20 cellular contexts compared by ENCODE assay signal in genomic region chr3:124809039-124809438, GRCh38.
"Had no signal": no experiment of that assay in that cellular context is flagged by ENCODE, and none has a peak within 500 bp of the region (broad histone marks: within the 10 kb centered on the region; RNA-seq: fewer than 3 reads in every experiment).

No MANE protein-coding gene starts in this region.

- H3K4me3 Mint-ChIP-seq: activated naive CD8-positive, alpha-beta T cell treated with anti-CD3 and anti-CD28 coated beads, Interleukin-2, amount 10 ng/mL, durations not matched to agents 7 days and 5 days; activated T-helper 1 cell treated with anti-CD3 and anti-CD28 coated beads, Interleukin-12 subunit alpha, Interleukin-12 subunit beta, Interleukin-2, Interleukin-4 antibody, amounts not matched to agents 30 ng/mL and 10 ng/mL and 1 ng/mL, durations not matched to agents 14 hours and 24 hours and 36 hours; nephron progenitor cell had no signal

- H3K9me3 Mint-ChIP-seq: activated naive CD8-positive, alpha-beta T cell treated with anti-CD3 and anti-CD28 coated beads, Interleukin-2, amount 10 ng/mL, durations not matched to agents 7 days and 5 days; activated T-helper 1 cell treated with anti-CD3 and anti-CD28 coated beads, Interleukin-12 subunit alpha, Interleukin-12 subunit beta, Interleukin-2, Interleukin-4 antibody, amounts not matched to agents 30 ng/mL and 10 ng/mL and 1 ng/mL, durations not matched to agents 14 hours and 24 hours and 36 hours; nephron progenitor cell had no signal

- H3K27ac Mint-ChIP-seq: activated naive CD8-positive, alpha-beta T cell treated with anti-CD3 and anti-CD28 coated beads, Interleukin-2, amount 10 ng/mL, durations not matched to agents 7 days and 5 days had no signal

- H3K4me1 ChIP-seq: prostate gland had no signal

- H3K9me3 ChIP-seq: left lung, prostate gland, sigmoid colon, tibial nerve had no signal

- H3K79me2 ChIP-seq: hepatocyte had no signal

- DNase-seq: activated CD4-positive, alpha-beta T cell treated with anti-CD3 and anti-CD28 coated beads, Interleukin-2, amount 50 U/mL, for 1 hour; activated CD8-positive, alpha-beta memory T cell treated with anti-CD3 and anti-CD28 coated beads for 24 hours; activated naive CD4-positive, alpha-beta T cell; activated naive CD8-positive, alpha-beta T cell treated with anti-CD3 and anti-CD28 coated beads, Interleukin-2, amount 10 ng/mL, durations not matched to agents 7 days and 5 days; dorsolateral prefrontal cortex; left lung; nephron progenitor cell; occipital lobe; SIG-M5; sigmoid colon; stimulated activated CD4-positive, alpha-beta T cell treated with anti-CD3 and anti-CD28 coated beads, Interleukin-12 subunit alpha, Interleukin-12 subunit beta, amount 100 ng/mL, for 4 hours; stimulated activated CD4-positive, alpha-beta T cell treated with anti-CD3 and anti-CD28 coated beads, Interleukin-2, amount 100 ng/mL, for 24 hours; T-helper 2 cell had no signal

- H3K27ac ChIP-seq: dorsolateral prefrontal cortex, hepatocyte, left lung, prostate gland, tibial nerve had no signal

- H3K36me3 ChIP-seq: left lung, prostate gland, sigmoid colon had no signal

- ATAC-seq: activated CD4-positive, CD25-positive, alpha-beta regulatory T cell treated with anti-CD3 and anti-CD28 coated beads, Interleukin-2, amount 50 U/mL, for 24 hours; left lung had no signal

- H2AFZ ChIP-seq: hepatocyte had no signal

- H3K4me1 Mint-ChIP-seq: activated naive CD8-positive, alpha-beta T cell treated with anti-CD3 and anti-CD28 coated beads, Interleukin-2, amount 10 ng/mL, durations not matched to agents 7 days and 5 days had no signal

- H3K36me3 Mint-ChIP-seq: activated naive CD8-positive, alpha-beta T cell treated with anti-CD3 and anti-CD28 coated beads, Interleukin-2, amount 10 ng/mL, durations not matched to agents 7 days and 5 days had no signal

- H3K27me3 ChIP-seq: dorsolateral prefrontal cortex, hepatocyte, left lung, sigmoid colon, tibial nerve had no signal

- FAIRE-seq: endometrium, keratinocyte had no signal

- H3K4me2 ChIP-seq: hepatocyte had no signal

- H3K4me3 ChIP-seq: dorsolateral prefrontal cortex, hepatocyte, left lung, prostate gland, sigmoid colon, tibial nerve had no signal
